11 cellular contexts compared by ENCODE assay signal in the genomic region with DNA sequence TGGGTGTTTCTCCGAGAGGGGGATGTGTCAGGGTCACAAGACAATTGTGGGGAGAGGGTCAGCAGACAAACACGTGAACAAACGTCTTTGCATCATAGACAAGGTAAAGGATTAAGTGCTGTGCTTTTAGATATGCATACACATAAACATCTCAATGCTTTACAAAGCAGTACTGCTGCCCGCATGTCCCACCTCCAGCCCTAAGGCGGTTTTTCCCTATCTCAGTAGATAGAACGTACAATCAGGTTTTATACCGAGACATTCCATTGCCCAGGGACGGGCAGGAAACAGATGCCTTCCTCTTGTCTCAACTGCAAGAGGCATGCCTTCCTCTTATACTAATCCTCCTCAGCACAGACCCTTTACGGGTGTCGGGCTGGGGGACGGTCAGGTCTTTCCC. TPM values are rescaled to one million over a fixed set of nuclear protein-coding genes. Genes with fewer than 3 reads are reported as not detected.
"Had no signal": no experiment of that assay in that cellular context is flagged by ENCODE, and none has a peak within 500 bp of the region (broad histone marks: within the 10 kb centered on the region; RNA-seq: fewer than 3 reads in every experiment).

No MANE protein-coding gene starts in this region.

RNA-seq across cellular contexts. Expression of a gene that starts 8.5 kb away (rescaled TPM):
- total RNA-seq: cardiac muscle cell, NCI-H460 had no signal
- polyA plus RNA-seq: cardiac muscle cell had no signal

RNA-seq across cellular contexts. Expression of a gene that starts 22.3 kb away (rescaled TPM):
- total RNA-seq: activated CD4-positive, alpha-beta T cell treated with anti-CD3 and anti-CD28 coated beads for 36 hours; activated CD4-positive, alpha-beta T cell treated with anti-CD3 and anti-CD28 coated beads, Interleukin-2, amount 10 ng/mL, durations not matched to agents 7 days and 5 days; activated CD8-positive, alpha-beta T cell treated with anti-CD3 and anti-CD28 coated beads, Interleukin-2, amount 10 ng/mL, durations not matched to agents 7 days and 5 days; activated naive CD8-positive, alpha-beta T cell treated with anti-CD3 and anti-CD28 coated beads, Interleukin-2, amount 10 ng/mL, durations not matched to agents 7 days and 5 days; ascending aorta; cardiac muscle cell; NCI-H460 had no signal
- polyA plus RNA-seq: cardiac muscle cell had no signal

RNA-seq across cellular contexts. Expression of a gene that starts 35.0 kb away (rescaled TPM):
- total RNA-seq: activated CD4-positive, alpha-beta T cell treated with anti-CD3 and anti-CD28 coated beads for 36 hours; activated T-helper 2 cell treated with anti-CD3 and anti-CD28 coated beads, Interferon-gamma antibody, Interleukin-2, Interleukin-4, amounts not matched to agents 10 μg/mL and 5 μg/mL and 100 μg/mL, durations not matched to agents 14 hours and 24 hours and 36 hours; ascending aorta; cardiac muscle cell; NCI-H460; RPMI7951; SJCRH30 had no signal
- polyA plus RNA-seq: cardiac muscle cell had no signal

RNA-seq across cellular contexts. Expression of a gene that starts 37.2 kb away (rescaled TPM):
- total RNA-seq: activated CD4-positive, alpha-beta T cell treated with anti-CD3 and anti-CD28 coated beads, Interleukin-2, amount 10 ng/mL, durations not matched to agents 7 days and 5 days; NCI-H460; RPMI7951; T-helper 1 cell treated with Interleukin-12 subunit alpha and Interleukin-12 subunit beta and Interleukin-4 antibody, amounts not matched to agents 30 ng/mL and 1 ng/mL, for 36 hours had no signal
- polyA plus RNA-seq: cardiac muscle cell had no signal
